In genomic region chr22:37020192-37020479, GRCh38 we compare ENCODE assay signal across 8 cellular contexts.
A peak's percentile ranks its signal among the peaks of the same experiment; 100 is the strongest.
DNase-seq lines count a peak whose midpoint lies in the region; ATAC-seq and TF ChIP-seq lines count a peak whose summit lies in the region.

No MANE protein-coding gene starts in this region.

- H3K4me3 ChIP-seq in GM06990 (replicated peaks; ENCODE audit: low read depth, low read length) (peak overlapping the region; percentile 66), Loucy (ENCODE audit: low read length, poor library complexity, severe bottlenecking) (peak overlapping the region; percentile 95), iPS-11a (ENCODE audit: low read depth, low read length) (peak overlapping the region; percentile 77), skin epidermis (peak overlapping the region; percentile 65 to 93 (median 81))

- H3K79me2 ChIP-seq in Loucy (ENCODE audit: insufficient read depth, low read length): peaks cover 86% of the 10 kb centered on the region

- peak overlapping the region; percentile 83 for H2AFZ ChIP-seq in Loucy (ENCODE audit: low read length)

- peaks cover 41% of the 10 kb centered on the region for H3K4me1 ChIP-seq in Loucy (ENCODE audit: insufficient read depth, low read length, poor library complexity, severe bottlenecking)

- no peaks in the 10 kb centered on the region for H3K9me3 ChIP-seq in Loucy (ENCODE audit: insufficient read depth, low read depth, low read length)

- H3K27me3 ChIP-seq in GM06990 (replicated peaks; ENCODE audit: control insufficient read depth, insufficient read depth, low read length): no peaks in the 10 kb centered on the region
- H3K27me3 ChIP-seq in Loucy (ENCODE audit: insufficient read depth, low read length, poor library complexity, severe bottlenecking): peaks cover 5% of the 10 kb centered on the region

- H3F3A ChIP-seq in Loucy (ENCODE audit: low read depth): no peaks in the 10 kb centered on the region

- peak overlapping the region; percentile 96 for H3K4me2 ChIP-seq in Loucy (ENCODE audit: low read depth, low read length, poor library complexity, severe bottlenecking)

- H3K27ac ChIP-seq in angular gyrus (ENCODE audit: low read depth, low read length): peak overlapping the region; percentile 93
- H3K27ac ChIP-seq in skin epidermis: peak overlapping the region; percentile 67 to 93 (median 89)

- no peak for DNase-seq in GM06990 (ENCODE audit: extremely low read depth, insufficient read length)
- DNase-seq in NK-92 (lab: John Stamatoyannopoulos, UW; ENCODE audit: unreplicated experiment): no peak
- no peak for DNase-seq in NCI-H187 (lab: John Stamatoyannopoulos, UW)

- TF ChIP-seq CTCF in GM06990 (IDR thresholded peaks at IDR 0.05; ENCODE audit: insufficient read depth, low read length, poor library complexity, severe bottlenecking) (no peak), Loucy (conservative IDR thresholded peaks at IDR 0.05; ENCODE audit: low read length) (no peak)

- H3K36me3 ChIP-seq in GM06990 (ENCODE audit: control insufficient read depth, insufficient read depth, low read length): no peaks in the 10 kb centered on the region; the same call in 1 of the 2 replicates
- no peaks in the 10 kb centered on the region; the same call in 1 of the 2 replicates for H3K36me3 ChIP-seq in Loucy (ENCODE audit: insufficient read depth, low read length)

- peaks cover 35% of the 10 kb centered on the region for H4K20me1 ChIP-seq in Loucy (ENCODE audit: insufficient read depth, low read length, poor library complexity, severe bottlenecking)

- H3K9ac ChIP-seq in Loucy (ENCODE audit: low read depth, low read length, poor library complexity, severe bottlenecking): peak overlapping the region; percentile 99

- ATAC-seq in HG03432 (IDR thresholded peaks at IDR 0.05; ENCODE audit: unreplicated experiment): no peak

- no peaks in the 10 kb centered on the region for H3K9me2 ChIP-seq in Loucy (replicated peaks; ENCODE audit: low read depth, low read length)
